Comparison of ENCODE assay signal across 8 cellular contexts in genomic region chr7:65422670-65423069, GRCh38.
"Had no signal": no experiment of that assay in that cellular context is flagged by ENCODE, and none has a peak within 500 bp of the region (broad histone marks: within the 10 kb centered on the region; RNA-seq: fewer than 3 reads in every experiment).

No MANE protein-coding gene starts in this region.

- H3K9ac ChIP-seq: KMS-11 had no signal

- H2AFZ ChIP-seq: GM23338 had no signal

- FAIRE-seq: H1, H54, HTR-8/SVneo had no signal

- H3K4me3 ChIP-seq: GM23338 had no signal

- ATAC-seq: GM23338 had no signal

- H3K27ac ChIP-seq: KMS-11 had no signal

- DNase-seq: H9, HCEC 1CT, KBM-7 had no signal

- H3K4me2 ChIP-seq: GM23338, KMS-11 had no signal
